ENCODE assay signal across 1 cellular context in genomic region chr16:11299865-11300559, GRCh38.
TF ChIP-seq lines count a peak whose summit lies in the region.

No MANE protein-coding gene starts in this region.

TF ChIP-seq in HepG2, 621 proteins besides CTCF, POLR2A, EP300 and RAD21 (continued from another document and continues in another):
- TF ChIP-seq BCL3 (CRISPR knock-in tag; IDR thresholded peaks at IDR 0.05) (0 out of 2 replicates have a peak, but pooled peaks have one; percentile 15), ZNF782 (CRISPR knock-in tag; IDR thresholded peaks at IDR 0.05; ENCODE audit: borderline replicate concordance) (no peak), ZNF749 (CRISPR knock-in tag; IDR thresholded peaks at IDR 0.05; ENCODE audit: borderline replicate concordance) (no peak), MIER3 (CRISPR knock-in tag; IDR thresholded peaks at IDR 0.05; ENCODE audit: borderline replicate concordance) (0 out of 2 replicates have a peak, but pooled peaks have one; percentile 40), IKZF4 (CRISPR knock-in tag; IDR thresholded peaks at IDR 0.05; ENCODE audit: borderline replicate concordance, low read depth, not compliant biosample characterization) (peak; percentile 43), ZFP37 (CRISPR knock-in tag; IDR thresholded peaks at IDR 0.05; ENCODE audit: borderline replicate concordance) (0 out of 2 replicates have a peak, but pooled peaks have one; percentile 71), ARHGAP35 (CRISPR knock-in tag; IDR thresholded peaks at IDR 0.05; ENCODE audit: borderline replicate concordance) (0 out of 2 replicates have a peak, but pooled peaks have one; percentile 25), GATAD2A (CRISPR knock-in tag; IDR thresholded peaks at IDR 0.05) (0 out of 2 replicates have a peak, but pooled peaks have one; percentile 17), ZNF547 (CRISPR knock-in tag; IDR thresholded peaks at IDR 0.05) (0 out of 2 replicates have a peak, but pooled peaks have one; percentile 68), ZNF512B (CRISPR knock-in tag; IDR thresholded peaks at IDR 0.05; ENCODE audit: borderline replicate concordance) (0 out of 2 replicates have a peak, but pooled peaks have one; percentile 43), ZFP90 (CRISPR knock-in tag; IDR thresholded peaks at IDR 0.05; ENCODE audit: borderline replicate concordance) (0 out of 2 replicates have a peak, but pooled peaks have one; percentile 52), ZC3H4 (CRISPR knock-in tag; IDR thresholded peaks at IDR 0.05; ENCODE audit: borderline replicate concordance) (no peak), MAFF (IDR thresholded peaks at IDR 0.05; ENCODE audit: low read depth, low read length) (no peak), ZBTB33 (CRISPR knock-in tag; IDR thresholded peaks at IDR 0.05) (peak; percentile 9; the same call in 1 of the 2 replicates), ARNTL (CRISPR knock-in tag; IDR thresholded peaks at IDR 0.05) (0 out of 2 replicates have a peak, but pooled peaks have one; percentile 28), KLF11 (CRISPR knock-in tag; IDR thresholded peaks at IDR 0.05) (no peak), ZUFSP (CRISPR knock-in tag; IDR thresholded peaks at IDR 0.05; ENCODE audit: borderline replicate concordance) (no peak), AHR (CRISPR knock-in tag; IDR thresholded peaks at IDR 0.05) (peak; percentile 42; the same call in 1 of the 2 replicates), ZIK1 (CRISPR knock-in tag; IDR thresholded peaks at IDR 0.05; ENCODE audit: borderline replicate concordance, low read depth) (no peak), LCORL (IDR thresholded peaks at IDR 0.05) (no peak), LCORL (CRISPR knock-in tag; IDR thresholded peaks at IDR 0.05) (0 out of 2 replicates have a peak, but pooled peaks have one; percentile 28), SAP130 (CRISPR knock-in tag; IDR thresholded peaks at IDR 0.05; ENCODE audit: low read depth) (0 out of 2 replicates have a peak, but pooled peaks have one; percentile 26), ZNF136 (CRISPR knock-in tag; IDR thresholded peaks at IDR 0.05; ENCODE audit: low read depth) (0 out of 2 replicates have a peak, but pooled peaks have one; percentile 69), SIX1 (CRISPR knock-in tag; IDR thresholded peaks at IDR 0.05; ENCODE audit: borderline replicate concordance) (no peak), NRL (CRISPR knock-in tag; IDR thresholded peaks at IDR 0.05; ENCODE audit: borderline replicate concordance) (0 out of 2 replicates have a peak, but pooled peaks have one; percentile 20), HOXA3 (CRISPR knock-in tag; IDR thresholded peaks at IDR 0.05) (0 out of 2 replicates have a peak, but pooled peaks have one; percentile 45), ZNF75D (CRISPR knock-in tag; IDR thresholded peaks at IDR 0.05; ENCODE audit: borderline replicate concordance) (no peak), ARNT2 (CRISPR knock-in tag; IDR thresholded peaks at IDR 0.05; ENCODE audit: low read depth) (no peak), CBX1 (IDR thresholded peaks at IDR 0.05; ENCODE audit: low read depth) (no peak)
- TF ChIP-seq, protein P1, sequence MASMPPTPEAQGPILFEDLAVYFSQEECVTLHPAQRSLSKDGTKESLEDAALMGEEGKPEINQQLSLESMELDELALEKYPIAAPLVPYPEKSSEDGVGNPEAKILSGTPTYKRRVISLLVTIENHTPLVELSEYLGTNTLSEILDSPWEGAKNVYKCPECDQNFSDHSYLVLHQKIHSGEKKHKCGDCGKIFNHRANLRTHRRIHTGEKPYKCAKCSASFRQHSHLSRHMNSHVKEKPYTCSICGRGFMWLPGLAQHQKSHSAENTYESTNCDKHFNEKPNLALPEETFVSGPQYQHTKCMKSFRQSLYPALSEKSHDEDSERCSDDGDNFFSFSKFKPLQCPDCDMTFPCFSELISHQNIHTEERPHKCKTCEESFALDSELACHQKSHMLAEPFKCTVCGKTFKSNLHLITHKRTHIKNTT (CRISPR knock-in tag; IDR thresholded peaks at IDR 0.05), result no peak
- TF ChIP-seq, protein P2, sequence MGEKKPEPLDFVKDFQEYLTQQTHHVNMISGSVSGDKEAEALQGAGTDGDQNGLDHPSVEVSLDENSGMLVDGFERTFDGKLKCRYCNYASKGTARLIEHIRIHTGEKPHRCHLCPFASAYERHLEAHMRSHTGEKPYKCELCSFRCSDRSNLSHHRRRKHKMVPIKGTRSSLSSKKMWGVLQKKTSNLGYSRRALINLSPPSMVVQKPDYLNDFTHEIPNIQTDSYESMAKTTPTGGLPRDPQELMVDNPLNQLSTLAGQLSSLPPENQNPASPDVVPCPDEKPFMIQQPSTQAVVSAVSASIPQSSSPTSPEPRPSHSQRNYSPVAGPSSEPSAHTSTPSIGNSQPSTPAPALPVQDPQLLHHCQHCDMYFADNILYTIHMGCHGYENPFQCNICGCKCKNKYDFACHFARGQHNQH (CRISPR knock-in tag; IDR thresholded peaks at IDR 0.05), result 0 out of 2 replicates have a peak, but pooled peaks have one; percentile 18
- TF ChIP-seq, protein P3, sequence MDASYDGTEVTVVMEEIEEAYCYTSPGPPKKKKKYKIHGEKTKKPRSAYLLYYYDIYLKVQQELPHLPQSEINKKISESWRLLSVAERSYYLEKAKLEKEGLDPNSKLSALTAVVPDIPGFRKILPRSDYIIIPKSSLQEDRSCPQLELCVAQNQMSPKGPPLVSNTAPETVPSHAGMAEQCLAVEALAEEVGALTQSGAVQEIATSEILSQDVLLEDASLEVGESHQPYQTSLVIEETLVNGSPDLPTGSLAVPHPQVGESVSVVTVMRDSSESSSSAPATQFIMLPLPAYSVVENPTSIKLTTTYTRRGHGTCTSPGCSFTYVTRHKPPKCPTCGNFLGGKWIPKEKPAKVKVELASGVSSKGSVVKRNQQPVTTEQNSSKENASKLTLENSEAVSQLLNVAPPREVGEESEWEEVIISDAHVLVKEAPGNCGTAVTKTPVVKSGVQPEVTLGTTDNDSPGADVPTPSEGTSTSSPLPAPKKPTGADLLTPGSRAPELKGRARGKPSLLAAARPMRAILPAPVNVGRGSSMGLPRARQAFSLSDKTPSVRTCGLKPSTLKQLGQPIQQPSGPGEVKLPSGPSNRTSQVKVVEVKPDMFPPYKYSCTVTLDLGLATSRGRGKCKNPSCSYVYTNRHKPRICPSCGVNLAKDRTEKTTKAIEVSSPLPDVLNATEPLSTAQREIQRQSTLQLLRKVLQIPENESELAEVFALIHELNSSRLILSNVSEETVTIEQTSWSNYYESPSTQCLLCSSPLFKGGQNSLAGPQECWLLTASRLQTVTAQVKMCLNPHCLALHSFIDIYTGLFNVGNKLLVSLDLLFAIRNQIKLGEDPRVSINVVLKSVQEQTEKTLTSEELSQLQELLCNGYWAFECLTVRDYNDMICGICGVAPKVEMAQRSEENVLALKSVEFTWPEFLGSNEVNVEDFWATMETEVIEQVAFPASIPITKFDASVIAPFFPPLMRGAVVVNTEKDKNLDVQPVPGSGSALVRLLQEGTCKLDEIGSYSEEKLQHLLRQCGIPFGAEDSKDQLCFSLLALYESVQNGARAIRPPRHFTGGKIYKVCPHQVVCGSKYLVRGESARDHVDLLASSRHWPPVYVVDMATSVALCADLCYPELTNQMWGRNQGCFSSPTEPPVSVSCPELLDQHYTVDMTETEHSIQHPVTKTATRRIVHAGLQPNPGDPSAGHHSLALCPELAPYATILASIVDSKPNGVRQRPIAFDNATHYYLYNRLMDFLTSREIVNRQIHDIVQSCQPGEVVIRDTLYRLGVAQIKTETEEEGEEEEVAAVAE (CRISPR knock-in tag; IDR thresholded peaks at IDR 0.05; ENCODE audit: borderline replicate concordance), result no peak
- TF ChIP-seq, protein P4, sequence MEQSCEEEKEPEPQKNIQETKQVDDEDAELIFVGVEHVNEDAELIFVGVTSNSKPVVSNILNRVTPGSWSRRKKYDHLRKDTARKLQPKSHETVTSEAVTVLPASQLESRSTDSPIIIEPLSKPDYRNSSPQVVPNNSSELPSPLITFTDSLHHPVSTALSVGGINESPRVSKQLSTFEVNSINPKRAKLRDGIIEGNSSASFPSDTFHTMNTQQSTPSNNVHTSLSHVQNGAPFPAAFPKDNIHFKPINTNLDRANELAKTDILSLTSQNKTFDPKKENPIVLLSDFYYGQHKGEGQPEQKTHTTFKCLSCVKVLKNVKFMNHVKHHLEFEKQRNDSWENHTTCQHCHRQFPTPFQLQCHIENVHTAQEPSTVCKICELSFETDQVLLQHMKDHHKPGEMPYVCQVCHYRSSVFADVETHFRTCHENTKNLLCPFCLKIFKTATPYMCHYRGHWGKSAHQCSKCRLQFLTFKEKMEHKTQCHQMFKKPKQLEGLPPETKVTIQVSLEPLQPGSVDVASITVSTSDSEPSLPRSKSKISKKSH (CRISPR knock-in tag; IDR thresholded peaks at IDR 0.05; ENCODE audit: borderline replicate concordance), result no peak
- TF ChIP-seq, protein P5, sequence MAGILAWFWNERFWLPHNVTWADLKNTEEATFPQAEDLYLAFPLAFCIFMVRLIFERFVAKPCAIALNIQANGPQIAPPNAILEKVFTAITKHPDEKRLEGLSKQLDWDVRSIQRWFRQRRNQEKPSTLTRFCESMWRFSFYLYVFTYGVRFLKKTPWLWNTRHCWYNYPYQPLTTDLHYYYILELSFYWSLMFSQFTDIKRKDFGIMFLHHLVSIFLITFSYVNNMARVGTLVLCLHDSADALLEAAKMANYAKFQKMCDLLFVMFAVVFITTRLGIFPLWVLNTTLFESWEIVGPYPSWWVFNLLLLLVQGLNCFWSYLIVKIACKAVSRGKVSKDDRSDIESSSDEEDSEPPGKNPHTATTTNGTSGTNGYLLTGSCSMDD (CRISPR knock-in tag; IDR thresholded peaks at IDR 0.05), result no peak
- TF ChIP-seq, protein P6, sequence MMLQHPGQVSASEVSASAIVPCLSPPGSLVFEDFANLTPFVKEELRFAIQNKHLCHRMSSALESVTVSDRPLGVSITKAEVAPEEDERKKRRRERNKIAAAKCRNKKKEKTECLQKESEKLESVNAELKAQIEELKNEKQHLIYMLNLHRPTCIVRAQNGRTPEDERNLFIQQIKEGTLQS (CRISPR knock-in tag; IDR thresholded peaks at IDR 0.05), result no peak
